ENCODE assay signal across 24 cellular contexts in the genomic region with DNA sequence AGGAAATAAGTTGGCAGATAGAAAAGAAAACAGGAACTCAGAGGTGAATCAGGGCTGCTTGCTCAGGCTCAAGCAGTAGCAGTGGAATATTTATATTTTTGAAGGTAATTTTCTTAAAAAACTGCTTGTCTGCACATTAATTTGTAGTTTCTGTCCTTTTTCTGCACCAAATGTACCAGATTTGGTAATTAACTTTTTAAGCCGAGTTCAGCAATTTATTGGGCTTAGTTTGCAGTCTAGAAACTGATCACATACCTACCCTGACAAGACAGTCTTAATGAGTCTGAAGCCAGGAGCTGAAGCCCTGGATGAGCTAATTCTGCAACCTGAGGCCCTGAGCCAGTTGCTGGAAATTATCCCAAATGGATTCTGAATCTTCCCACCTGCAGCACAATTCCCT.
DNase-seq lines count a peak whose midpoint lies in the region; ATAC-seq, FAIRE-seq and TF ChIP-seq lines count a peak whose summit lies in the region.
"Had no signal": no experiment of that assay in that cellular context is flagged by ENCODE, and none has a peak within 500 bp of the region (broad histone marks: within the 10 kb centered on the region; RNA-seq: fewer than 3 reads in every experiment).

No MANE protein-coding gene starts in this region.

- H3K4me3 ChIP-seq in HepG2 (replicated peaks in 1 of 3; ENCODE audit: insufficient read depth in 1 of 3, low read depth in 2 of 3, low read length in 3 of 3): no peak overlapping the region
- no peak overlapping the region for H3K4me3 ChIP-seq in right lobe of liver
- H3K4me3 ChIP-seq in endothelial cell of umbilical vein (replicated peaks in 1 of 3; ENCODE audit: insufficient read depth in 1 of 3, low read depth in 1 of 3, low read length in 3 of 3): no peak overlapping the region
- no peak overlapping the region for H3K4me3 ChIP-seq in aorta (ENCODE audit: low read length in 2 of 2)
- H3K4me3 ChIP-seq: A549, GM23248 had no signal

- CTCF ChIA-PET in HepG2 (lab: Yijun Ruan, JAX; ENCODE audit: low intra/inter-chr PET ratio, low total read pairs) (no interaction called here), endothelial cell of umbilical vein (lab: Charles Lee) (no interaction called here)

- H3K36me3 ChIP-seq in HepG2 (replicated peaks in 1 of 2; ENCODE audit: control insufficient read depth in 1 of 2, insufficient read depth in 2 of 2, low read length in 2 of 2) (no peaks in the 10 kb centered on the region), right lobe of liver (no peaks in the 10 kb centered on the region), endothelial cell of umbilical vein (ENCODE audit: control insufficient read depth in 2 of 2, extremely low read depth in 1 of 2, insufficient read depth in 2 of 2, low read length in 2 of 2) (no peaks in the 10 kb centered on the region), aorta (ENCODE audit: control insufficient read depth in 1 of 2, insufficient read depth in 2 of 2, low read length in 1 of 2) (no peaks in the 10 kb centered on the region)
- H3K36me3 ChIP-seq: BE2C had no signal

- no peaks in the 10 kb centered on the region for H3K9me1 ChIP-seq in endothelial cell of umbilical vein (replicated peaks; ENCODE audit: control insufficient read depth, extremely low read depth, insufficient read depth, low read length)

- no peaks in the 10 kb centered on the region for H3K27me3 ChIP-seq in HepG2 (ENCODE audit: control insufficient read depth in 1 of 2, insufficient read depth in 2 of 2, low read length in 2 of 2)
- no peaks in the 10 kb centered on the region for H3K27me3 ChIP-seq in right lobe of liver
- H3K27me3 ChIP-seq in endothelial cell of umbilical vein (ENCODE audit: control insufficient read depth in 2 of 2, insufficient read depth in 2 of 2, low read length in 2 of 2): no peaks in the 10 kb centered on the region
- no peaks in the 10 kb centered on the region for H3K27me3 ChIP-seq in aorta (ENCODE audit: control insufficient read depth in 1 of 2, insufficient read depth in 2 of 2, low read length in 1 of 2)
- H3K27me3 ChIP-seq: BE2C had no signal

- H3K9ac ChIP-seq in HepG2 (ENCODE audit: insufficient read depth, low read depth, low read length) (no peak overlapping the region), endothelial cell of umbilical vein (replicated peaks; ENCODE audit: extremely low read depth, insufficient read depth, low read length) (no peak overlapping the region)
- H3K9ac ChIP-seq: GM23248 had no signal

- DNase-seq in NCI-H2171 treated with DMSO at 0.1 percent for 48 hours (lab: John Stamatoyannopoulos, UW) (peak; percentile 21), NCI-H2171 (lab: John Stamatoyannopoulos, UW) (no peak), HepG2 (ENCODE audit: low spot score) (no peak), right lobe of liver (no peak), endothelial cell of umbilical vein (ENCODE audit: low read depth, low spot score) (peak; percentile 37), aorta (no peak)
- DNase-seq: 8988T; ACHN; BE2C; C1 segment of cervical spinal cord; Calu3; CD4-positive, alpha-beta memory T cell; COR-L47; DMS53; DMS79 treated with DMSO at 0.1 percent for 48 hours; GF-D8; GM23248; H7; HCEC 1CT had no signal

- TF ChIP-seq RAD21 in HepG2 (CRISPR knock-in tag; IDR thresholded peaks at IDR 0.05): no peak

- dilution Hi-C loops in endothelial cell of umbilical vein (cut with MboI; ENCODE audit: extremely low pct_ligation_motif_present, low sequenced_read_pairs): no loop called here

- H3K79me2 ChIP-seq in HepG2 (ENCODE audit: insufficient read depth, low read length) (no peaks in the 10 kb centered on the region), endothelial cell of umbilical vein (ENCODE audit: control insufficient read depth, insufficient read depth, low read length) (no peaks in the 10 kb centered on the region)

- 0% methylated on average over 1 of the region's 1 CpG for WGBS in HepG2 (ENCODE audit: low lambda C conversion rate)
- 29% methylated on average over 1 of the region's 1 CpG for WGBS in right lobe of liver (ENCODE audit: insufficient coverage, low coverage, low lambda C conversion rate, missing lambda C conversion rate)
- 99 to 100% methylated on average over 1 of the region's 1 CpG for WGBS in aorta, 2 donors

- ATAC-seq in HepG2 (no peak), right lobe of liver (no peak), GM18858 (IDR thresholded peaks at IDR 0.05; ENCODE audit: unreplicated experiment) (no peak), aorta (ENCODE audit: low FRiP score) (no peak)
- ATAC-seq: A549 had no signal

- H3K4me2 ChIP-seq in HepG2 (ENCODE audit: low read depth, low read length) (no peak overlapping the region), endothelial cell of umbilical vein (ENCODE audit: insufficient read depth, low read length) (no peak overlapping the region)
- H3K4me2 ChIP-seq: A549 had no signal

- in situ Hi-C loops in HepG2 (cut with HindIII; ENCODE audit: extremely low pct_ligation_motif_present, low pct_unique_long_range_greater_than_20kb): no loop called here

- BruUV-seq in HepG2 (replicated peaks; lab: Mats Ljungman, UMichigan) (no TSS peak), endothelial cell of umbilical vein (replicated peaks; lab: Mats Ljungman, UMichigan) (no TSS peak)

- H3K27ac ChIP-seq in HepG2 (ENCODE audit: extremely low read length, insufficient read depth, low read length) (no peak overlapping the region), right lobe of liver (no peak overlapping the region), endothelial cell of umbilical vein (ENCODE audit: insufficient read depth, low read depth, low read length) (no peak overlapping the region), aorta (ENCODE audit: low read depth in 1 of 2, low read length in 2 of 2) (no peak overlapping the region)
- H3K27ac ChIP-seq: A549, GM23248 had no signal

- TF ChIP-seq EP300 in HepG2 (IDR thresholded peaks at IDR 0.05; ENCODE audit: low read depth in 2 of 2, low read length in 2 of 2): no peak
- TF ChIP-seq EP300 in HepG2 (CRISPR knock-in tag; IDR thresholded peaks at IDR 0.05; ENCODE audit: borderline replicate concordance): no peak

- TF ChIP-seq POLR2A in HepG2 (IDR thresholded peaks at IDR 0.05; ENCODE audit: insufficient read depth in 1 of 2, low read depth in 2 of 2, low read length in 2 of 2) (no peak), right lobe of liver (IDR thresholded peaks at IDR 0.05) (no peak), endothelial cell of umbilical vein (IDR thresholded peaks at IDR 0.05; ENCODE audit: low read depth, low read length) (no peak)

- no peak for TF ChIP-seq CTCF in HepG2 (CRISPR knock-in tag; IDR thresholded peaks at IDR 0.05)
- TF ChIP-seq CTCF in right lobe of liver (IDR thresholded peaks at IDR 0.05): no peak
- TF ChIP-seq CTCF in endothelial cell of umbilical vein (IDR thresholded peaks at IDR 0.05; ENCODE audit: extremely low read depth in 1 of 2, insufficient read depth in 1 of 2, low read depth in 1 of 2, low read length in 2 of 2): no peak

- POLR2A ChIA-PET in HepG2 (lab: Yijun Ruan, JAX): no interaction called here
- POLR2A ChIA-PET in endothelial cell of umbilical vein (lab: Charles Lee): no interaction called here

- no peak for FAIRE-seq in HepG2 (lab: Jason Lieb, UNC)
- no peak for FAIRE-seq in endothelial cell of umbilical vein (lab: Jason Lieb, UNC)
- FAIRE-seq: A549, GM12891, GM18507, H1 had no signal

- intact Hi-C loops in HepG2 (cut with micrococcal nuclease; ENCODE audit: unreplicated experiment) (no loop called here), right lobe of liver (cut with DNase I) (no loop called here), endothelial cell of umbilical vein (cut with micrococcal nuclease) (no loop called here), aorta (cut with DNase I) (no loop called here)

- H4K20me1 ChIP-seq in HepG2 (ENCODE audit: insufficient read depth, low read length): no peaks in the 10 kb centered on the region; the same call in 1 of the 2 replicates
- H4K20me1 ChIP-seq in endothelial cell of umbilical vein (replicated peaks; ENCODE audit: control insufficient read depth, extremely low read depth, insufficient read depth, low read length): no peaks in the 10 kb centered on the region

- H2AFZ ChIP-seq in HepG2 (ENCODE audit: low read length) (no peak overlapping the region), endothelial cell of umbilical vein (ENCODE audit: low read depth, low read length) (no peak overlapping the region)
- H2AFZ ChIP-seq: GM23248 had no signal

- H3K9me3 ChIP-seq in HepG2 (ENCODE audit: low read length) (no peaks in the 10 kb centered on the region), right lobe of liver (no peaks in the 10 kb centered on the region), endothelial cell of umbilical vein (replicated peaks; ENCODE audit: control insufficient read depth, insufficient read depth, low read length) (no peaks in the 10 kb centered on the region), aorta (ENCODE audit: control insufficient read depth, low read length) (no peaks in the 10 kb centered on the region)
- H3K9me3 ChIP-seq: BE2C had no signal

- H3K4me1 ChIP-seq in HepG2 (ENCODE audit: insufficient read depth, low read length) (no peaks in the 10 kb centered on the region), right lobe of liver (no peaks in the 10 kb centered on the region), endothelial cell of umbilical vein (ENCODE audit: control insufficient read depth, extremely low read depth, insufficient read depth, low read length) (peaks cover 9% of the 10 kb centered on the region), aorta (ENCODE audit: control insufficient read depth in 1 of 2, insufficient read depth in 2 of 2, low read length in 2 of 2) (peaks cover 0 to 9% of the 10 kb centered on the region in 2 donors)
- H3K4me1 ChIP-seq: A549, BE2C had no signal

TF ChIP-seq in HepG2, 621 proteins besides CTCF, POLR2A, EP300 and RAD21:
- TF ChIP-seq SRY (CRISPR knock-in tag; IDR thresholded peaks at IDR 0.05) (no peak), ZNF816 (CRISPR knock-in tag; IDR thresholded peaks at IDR 0.05; ENCODE audit: borderline replicate concordance) (no peak), HNRNPL (IDR thresholded peaks at IDR 0.05; ENCODE audit: low read depth, low read length) (no peak), MAFK (conservative IDR thresholded peaks at IDR 0.05 in 1 of 2, IDR thresholded peaks at IDR 0.05 in 1 of 2; ENCODE audit: low read length in 2 of 2) (peak; percentile 32 to 38; a peak in 1 of 4 replicates)

TF ChIP-seq in endothelial cell of umbilical vein, 7 proteins besides CTCF, POLR2A, EP300 and RAD21:
- TF ChIP-seq FOS (IDR thresholded peaks at IDR 0.05; ENCODE audit: borderline replicate concordance, insufficient read depth, low read length) (no peak), POLR2AphosphoS5 (IDR thresholded peaks at IDR 0.05; ENCODE audit: insufficient read depth, low read depth, low read length) (peak; percentile 18), EZH2 (IDR thresholded peaks at IDR 0.05; ENCODE audit: borderline replicate concordance, low read depth, low read length, severe bottlenecking) (no peak)

Comparison
In these comparisons a context has a peak if more than half of its experiments do, and no peak if none do; other contexts are left out.
1. DNase-seq: peak in NCI-H2171 treated with DMSO at 0.1 percent for 48 hours (single experiment) and endothelial cell of umbilical vein (single experiment); none in NCI-H2171 (single experiment), HepG2 (single experiment), right lobe of liver (0 of 3) and aorta (0 of 2).